Comparison of ENCODE assay signal across 15 cellular contexts in genomic region chr17:41797377-41797776, GRCh38. TPM values are rescaled to one million over a fixed set of nuclear protein-coding genes. Genes with fewer than 3 reads are reported as not detected.
DNase-seq lines count a peak whose midpoint lies in the region; ATAC-seq and TF ChIP-seq lines count a peak whose summit lies in the region.
"Had no signal": no experiment of that assay in that cellular context is flagged by ENCODE, and none has a peak within 500 bp of the region (broad histone marks: within the 10 kb centered on the region; RNA-seq: fewer than 3 reads in every experiment).

No MANE protein-coding gene starts in this region.

- CTCF ChIA-PET in RWPE1 (lab: Yijun Ruan, JAX) = interaction anchor here (0.6 kb wide), 2 partner anchors 32 to 60 kb away, joined by 3 read pairs; no protein-coding TSS in a partner anchor

- H2BK15ac ChIP-seq in mesenchymal stem cell (ENCODE audit: low read depth, poor library complexity, severe bottlenecking) = peak overlapping the region; percentile 54

- H2BK120ac ChIP-seq in mesenchymal stem cell (ENCODE audit: low read depth, low read length) = no peak overlapping the region
- H2BK120ac ChIP-seq in trophoblast cell (ENCODE audit: insufficient read depth, low read length, poor library complexity) = peak overlapping the region; percentile 31

- H3K4me1 Mint-ChIP-seq in GM23338 = peaks cover 46% of the 10 kb centered on the region

- no peak overlapping the region for H3K18ac ChIP-seq in mesenchymal stem cell (ENCODE audit: low read depth in 1 of 2, low read length in 2 of 2)
- H3K18ac ChIP-seq in trophoblast cell (ENCODE audit: low read length) = no peak overlapping the region

- H3K14ac ChIP-seq in mesenchymal stem cell (ENCODE audit: low read length in 2 of 2) (no peak overlapping the region), trophoblast cell (ENCODE audit: low read length) (peak overlapping the region; percentile 25)

- peaks cover 50% of the 10 kb centered on the region for H3K27me3 Mint-ChIP-seq in GM23338 (ENCODE audit: insufficient read depth, low read depth, poor library complexity)

- H3K4me2 ChIP-seq in GM23338 = no peak overlapping the region
- H3K4me2 ChIP-seq in mesenchymal stem cell (ENCODE audit: low read length, poor library complexity, severe bottlenecking) = no peak overlapping the region
- H3K4me2 ChIP-seq in trophoblast cell (ENCODE audit: low read length) = no peak overlapping the region
- H3K4me2 ChIP-seq: BLaER1 had no signal

- H3K23ac ChIP-seq in mesenchymal stem cell (ENCODE audit: low read length in 2 of 2) (no peak overlapping the region), trophoblast cell (ENCODE audit: low read length) (no peak overlapping the region)

- H2BK12ac ChIP-seq in mesenchymal stem cell (ENCODE audit: low read length in 2 of 2) (peak overlapping the region in 1 of 2 experiments; percentile 41), trophoblast cell (ENCODE audit: low read length) (peak overlapping the region; percentile 56)

- H3K36me3 ChIP-seq in GM23338 (ENCODE audit: insufficient read depth) = no peaks in the 10 kb centered on the region
- peaks cover 5 to 7% of the 10 kb centered on the region in 2 experiments for H3K36me3 ChIP-seq in mesenchymal stem cell (ENCODE audit: control insufficient read depth in 1 of 2, insufficient read depth in 2 of 2, low read depth in 1 of 2, low read length in 2 of 2)
- H3K36me3 ChIP-seq in trophoblast cell (ENCODE audit: control insufficient read depth in 1 of 2, insufficient read depth in 2 of 2, low read length in 2 of 2) = peaks cover 1 to 3% of the 10 kb centered on the region in 2 experiments

- H3K4me1 ChIP-seq in GM23338 (ENCODE audit: insufficient read depth) (peaks cover 40% of the 10 kb centered on the region), mesenchymal stem cell (ENCODE audit: control insufficient read depth, insufficient read depth, low read depth, low read length) (peaks cover 35% of the 10 kb centered on the region), trophoblast cell (ENCODE audit: control insufficient read depth in 1 of 2, insufficient read depth in 2 of 2, low read length in 2 of 2) (peaks cover 32 to 41% of the 10 kb centered on the region in 2 experiments)

- no peak overlapping the region for H3K9ac ChIP-seq in mesenchymal stem cell (ENCODE audit: low read length)
- H3K9ac ChIP-seq in trophoblast cell (ENCODE audit: low read length) = no peak overlapping the region
- H3K9ac ChIP-seq: BLaER1, GM23248 had no signal

- H3K9me3 ChIP-seq in mesenchymal stem cell (ENCODE audit: control insufficient read depth, low read length) (no peaks in the 10 kb centered on the region), trophoblast cell (ENCODE audit: insufficient read depth, low read depth, low read length) (no peaks in the 10 kb centered on the region)
- H3K9me3 ChIP-seq: BLaER1 had no signal

- H3K27me3 ChIP-seq in GM23338 (ENCODE audit: insufficient read depth) = peaks cover 34% of the 10 kb centered on the region
- H3K27me3 ChIP-seq in mesenchymal stem cell (ENCODE audit: control insufficient read depth in 1 of 2, insufficient read depth in 1 of 2, low read length in 2 of 2) = no peaks in the 10 kb centered on the region
- no peaks in the 10 kb centered on the region for H3K27me3 ChIP-seq in trophoblast cell (ENCODE audit: insufficient read depth, low read length)
- H3K27me3 ChIP-seq: BLaER1 had no signal

- H2AK5ac ChIP-seq in mesenchymal stem cell (ENCODE audit: low read length, severe bottlenecking) (no peak overlapping the region), trophoblast cell (ENCODE audit: low read length) (no peak overlapping the region)

- H3K79me2 ChIP-seq in GM23338 (replicated peaks; ENCODE audit: insufficient read depth) (no peaks in the 10 kb centered on the region), trophoblast cell (ENCODE audit: control insufficient read depth, insufficient read depth, low read length, poor library complexity) (peaks cover 6% of the 10 kb centered on the region)

- peaks cover 13% of the 10 kb centered on the region; the same call in 1 of the 2 replicates for H3F3A ChIP-seq in GM23338 (replicated peaks; ENCODE audit: low read depth)

- POLR2A ChIA-PET in RWPE1 (lab: Yijun Ruan, JAX; ENCODE audit: low non-redundant PET) = interaction anchor here (5.8 kb wide), 1 partner anchor 12 kb away, joined by 90 read pairs; the partner anchor contains the start of gene JUP

- no peaks in the 10 kb centered on the region for H3K9me2 ChIP-seq in GM23338 (ENCODE audit: insufficient read depth)

- no peak overlapping the region for H2AFZ ChIP-seq in GM23338
- no peak overlapping the region for H2AFZ ChIP-seq in mesenchymal stem cell (ENCODE audit: low read depth, low read length)
- no peak overlapping the region for H2AFZ ChIP-seq in trophoblast cell (ENCODE audit: insufficient read depth, low read length, poor library complexity)
- H2AFZ ChIP-seq: GM23248 had no signal

- no peaks in the 10 kb centered on the region for H4K20me1 ChIP-seq in GM23338 (replicated peaks; ENCODE audit: insufficient read depth)
- H4K20me1 ChIP-seq: BLaER1 had no signal

- H3K79me1 ChIP-seq in mesenchymal stem cell (replicated peaks; ENCODE audit: low read length, poor library complexity, severe bottlenecking) (peaks cover 2% of the 10 kb centered on the region), trophoblast cell (ENCODE audit: low read length) (peaks cover 32% of the 10 kb centered on the region)

- H3K9me3 Mint-ChIP-seq in GM23338 = no peaks in the 10 kb centered on the region
- H3K9me3 Mint-ChIP-seq: CD8-positive, alpha-beta memory T cell had no signal

- H3K27ac ChIP-seq in GM23338 (ENCODE audit: low read depth) (no peak overlapping the region), RWPE1 (peak overlapping the region; percentile 100), mesenchymal stem cell (ENCODE audit: low read length, poor library complexity, severe bottlenecking) (no peak overlapping the region), trophoblast cell (ENCODE audit: low read depth, low read length) (no peak overlapping the region)
- H3K27ac ChIP-seq: BLaER1, GM23248 had no signal

- H3K36me3 Mint-ChIP-seq in GM23338 (ENCODE audit: low read depth) = peaks cover 7% of the 10 kb centered on the region
- H3K36me3 Mint-ChIP-seq: CD8-positive, alpha-beta memory T cell had no signal

- H3K4me3 ChIP-seq in GM23338 (no peak overlapping the region), mesenchymal stem cell (ENCODE audit: insufficient read depth in 1 of 2, low read depth in 1 of 2, low read length in 2 of 2) (no peak overlapping the region), trophoblast cell (ENCODE audit: low read depth, low read length) (no peak overlapping the region)
- H3K4me3 ChIP-seq: BLaER1, GM23248 had no signal

- H4K12ac ChIP-seq in trophoblast cell (ENCODE audit: low read depth, low read length) = no peak overlapping the region

- H3K4ac ChIP-seq in mesenchymal stem cell (ENCODE audit: low read depth in 1 of 2, low read length in 2 of 2) (no peak overlapping the region), trophoblast cell (ENCODE audit: low read depth, low read length) (no peak overlapping the region)

- WGBS in mesenchymal stem cell = 97% methylated on average over 3 of the region's 3 CpGs
- no CpG with 5 or more reads among the region's 3 CpGs for WGBS in trophoblast cell (ENCODE audit: extremely low coverage, insufficient coverage, insufficient read length)

- no peak overlapping the region for H3K27ac Mint-ChIP-seq in GM23338
- H3K27ac Mint-ChIP-seq: CD8-positive, alpha-beta memory T cell had no signal

- no peak overlapping the region for H3K4me3 Mint-ChIP-seq in GM23338
- H3K4me3 Mint-ChIP-seq: CD8-positive, alpha-beta memory T cell had no signal

- H2BK5ac ChIP-seq in mesenchymal stem cell (ENCODE audit: low read depth, low read length, poor library complexity, severe bottlenecking) (no peak overlapping the region), trophoblast cell (ENCODE audit: low read depth, low read length, poor library complexity) (peak overlapping the region; percentile 56)

- H4K8ac ChIP-seq in mesenchymal stem cell (ENCODE audit: low read length) (no peak overlapping the region), trophoblast cell (ENCODE audit: low read depth, low read length) (peak overlapping the region; percentile 33)

- no peak overlapping the region for H4K91ac ChIP-seq in mesenchymal stem cell (ENCODE audit: low read length)
- H4K91ac ChIP-seq in trophoblast cell (ENCODE audit: low read depth, low read length) = peak overlapping the region; percentile 31

- peak; percentile 54 for DNase-seq in GM23338 (ENCODE audit: low spot score)
- no peak for DNase-seq in RWPE1 (ENCODE audit: low spot score)
- DNase-seq in mesenchymal stem cell = no peak
- no peak for DNase-seq in trophoblast cell
- no peak for DNase-seq in stimulated activated CD4-positive, alpha-beta T cell treated with anti-CD3 and anti-CD28 coated beads, Interleukin-4, amount 100 ng/mL, for 4 hours
- DNase-seq in NCI-H1105 (lab: John Stamatoyannopoulos, UW) = no peak
- no peak for DNase-seq in activated effector memory CD4-positive, alpha-beta T cell treated with Interleukin-2 at 50 U/mL for 16 hours
- DNase-seq: 8988T; AML-193; CD8-positive, alpha-beta memory T cell; GM23248; H7 had no signal

- TF ChIP-seq CTCF in GM23338 (conservative IDR thresholded peaks at IDR 0.05; ENCODE audit: low read depth in 2 of 2) = no peak
- TF ChIP-seq CTCF in RWPE1 (conservative IDR thresholded peaks at IDR 0.05; ENCODE audit: low read depth) = no peak

- ATAC-seq in GM23338 (no peak), GM18909 (IDR thresholded peaks at IDR 0.05; ENCODE audit: poor library complexity, unreplicated experiment) (no peak)

RNA-seq across cellular contexts. Expression of gene JUP, which starts 10.9 kb away (rescaled TPM):
- 160 and 177 TPM in 2 replicates for total RNA-seq in GM23338 (2014; rRNA removed; shearing (Covaris generic))
- 45.5 and 47.2 TPM in 2 replicates for polyA plus RNA-seq in GM23338 (2016; fragmentation: Nextera tagmentation; extraction: Ambion mirVana)
- polyA plus RNA-seq in mesenchymal stem cell (2013, experiment 1 of 2) = 146 TPM
- polyA plus RNA-seq in mesenchymal stem cell (2013, experiment 2 of 2) = 140 TPM
- polyA plus RNA-seq in trophoblast cell (2013) = 367 and 395 TPM in 2 replicates
- polyA plus RNA-seq: CD8-positive, alpha-beta memory T cell had no signal

RNA-seq across cellular contexts. Expression of gene P3H4, which starts 14.4 kb away (rescaled TPM):
- total RNA-seq in GM23338 (2014; rRNA removed; shearing (Covaris generic)) = 27.9 and 33.3 TPM in 2 replicates
- 16.0 and 17.0 TPM in 2 replicates for polyA plus RNA-seq in GM23338 (2016; fragmentation: Nextera tagmentation; extraction: Ambion mirVana)
- 63.6 TPM for polyA plus RNA-seq in mesenchymal stem cell (2013, experiment 1 of 2)
- polyA plus RNA-seq in mesenchymal stem cell (2013, experiment 2 of 2) = 62.2 TPM
- 27.5 and 27.8 TPM in 2 replicates for polyA plus RNA-seq in trophoblast cell (2013)

RNA-seq across cellular contexts. Expression of gene FKBP10, which starts 15.4 kb away (rescaled TPM):
- 137 and 151 TPM in 2 replicates for total RNA-seq in GM23338 (2014; rRNA removed; shearing (Covaris generic))
- polyA plus RNA-seq in GM23338 (2016; fragmentation: Nextera tagmentation; extraction: Ambion mirVana) = 26.2 and 32.2 TPM in 2 replicates
- 641 TPM for polyA plus RNA-seq in mesenchymal stem cell (2013, experiment 1 of 2)
- polyA plus RNA-seq in mesenchymal stem cell (2013, experiment 2 of 2) = 626 TPM
- 181 and 187 TPM in 2 replicates for polyA plus RNA-seq in trophoblast cell (2013)
- polyA plus RNA-seq: CD8-positive, alpha-beta memory T cell had no signal

RNA-seq across cellular contexts. Expression of gene NT5C3B, which starts 38.7 kb away (rescaled TPM):
- total RNA-seq in GM23338 (2014; rRNA removed; shearing (Covaris generic)) = 68.9 and 78.3 TPM in 2 replicates
- 58.2 and 59.1 TPM in 2 replicates for polyA plus RNA-seq in GM23338 (2016; fragmentation: Nextera tagmentation; extraction: Ambion mirVana)
- polyA plus RNA-seq in mesenchymal stem cell (2013, experiment 1 of 2) = 50.3 TPM
- 50.3 TPM for polyA plus RNA-seq in mesenchymal stem cell (2013, experiment 2 of 2)
- polyA plus RNA-seq in trophoblast cell (2013) = 45.0 and 48.0 TPM in 2 replicates

RNA-seq across cellular contexts. Expression of gene KLHL10, which starts 40.2 kb away (rescaled TPM):
- 0.27 and 0.42 TPM in 2 replicates for total RNA-seq in GM23338 (2014; rRNA removed; shearing (Covaris generic))
- 0.13 TPM in 1 of 2 replicates, not detected in the other for polyA plus RNA-seq in GM23338 (2016; fragmentation: Nextera tagmentation; extraction: Ambion mirVana)
- not detected for polyA plus RNA-seq in mesenchymal stem cell (2013, experiment 1 of 2)
- 0.03 TPM for polyA plus RNA-seq in mesenchymal stem cell (2013, experiment 2 of 2)
- 0.03 and 0.05 TPM in 2 replicates for polyA plus RNA-seq in trophoblast cell (2013)
- total RNA-seq: CD8-positive, alpha-beta memory T cell; HT1080 had no signal
